ENCODE assay signal across 8 cellular contexts in the genomic region with DNA sequence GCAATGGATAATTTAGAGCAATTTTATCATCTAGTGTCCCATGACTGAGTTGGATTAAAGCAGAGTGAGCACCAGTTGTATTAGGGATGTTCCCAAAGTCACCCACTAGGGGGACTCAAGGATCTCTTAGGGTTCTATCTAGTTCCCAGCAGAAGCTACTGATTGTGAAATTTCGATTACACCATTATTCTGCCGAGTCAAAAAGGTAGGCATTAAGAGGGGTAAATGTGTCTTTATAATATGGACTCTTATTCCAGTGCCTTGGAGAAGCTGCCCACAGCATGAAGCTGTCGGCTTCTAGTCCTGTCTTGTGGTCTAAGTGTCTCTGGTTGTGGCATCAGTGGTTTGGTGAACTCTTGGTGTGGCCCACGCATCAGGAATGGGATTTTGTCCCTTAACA. TPM values are rescaled to one million over a fixed set of nuclear protein-coding genes. Genes with fewer than 3 reads are reported as not detected.
DNase-seq lines count a peak whose midpoint lies in the region; ATAC-seq and TF ChIP-seq lines count a peak whose summit lies in the region.

No MANE protein-coding gene starts in this region.

- TF ChIP-seq CTCF in ascending aorta (IDR thresholded peaks at IDR 0.05) = peak; percentile 82 to 87 (median 86)
- peak; percentile 84 to 94 (median 89) for TF ChIP-seq CTCF in gastrocnemius medialis (IDR thresholded peaks at IDR 0.05 in 4 of 5, conservative IDR thresholded peaks at IDR 0.05 in 1 of 5)

- H3K4me3 ChIP-seq in ascending aorta (no peak overlapping the region), right cardiac atrium (ENCODE audit: low read length) (no peak overlapping the region), gastrocnemius medialis (no peak overlapping the region)

- H3K36me3 ChIP-seq in ascending aorta (peaks cover 0 to 7% of the 10 kb centered on the region in 2 donors), gastrocnemius medialis (no peaks in the 10 kb centered on the region)

- no peaks in the 10 kb centered on the region for H3K27me3 ChIP-seq in ascending aorta
- H3K27me3 ChIP-seq in right cardiac atrium (ENCODE audit: control insufficient read depth, insufficient read depth) = no peaks in the 10 kb centered on the region
- no peaks in the 10 kb centered on the region for H3K27me3 ChIP-seq in gastrocnemius medialis

- no peak for TF ChIP-seq POLR2A in gastrocnemius medialis (IDR thresholded peaks at IDR 0.05)

- intact Hi-C loops in ascending aorta (cut with DNase I) (loop anchor here (1.0 to 10.0 kb wide), 3 partner anchors 97 to 529 kb away; no protein-coding TSS in a partner anchor), right cardiac atrium (cut with DNase I) (loop anchor here in 3 of 4 donors (2.0 to 5.0 kb wide), 2 partner anchors 96 to 97 kb away; partner anchors contain the start of gene HGFAC (in 1 of the 3)), gastrocnemius medialis (cut with DNase I; ENCODE audit: low total_unique reads) (loop anchor here (1.0 to 10.0 kb wide), 3 partner anchors 97 to 241 kb away; no protein-coding TSS in a partner anchor)

- H3K27ac ChIP-seq in ascending aorta (no peak overlapping the region), right cardiac atrium (ENCODE audit: low read length) (no peak overlapping the region), gastrocnemius medialis (no peak overlapping the region)

- H3K4me1 ChIP-seq in ascending aorta = no peaks in the 10 kb centered on the region
- H3K4me1 ChIP-seq in right cardiac atrium (ENCODE audit: control insufficient read depth, insufficient read depth, low read length) = no peaks in the 10 kb centered on the region
- H3K4me1 ChIP-seq in gastrocnemius medialis = peaks cover 0 to 8% of the 10 kb centered on the region in 2 donors

- in situ Hi-C loops in gastrocnemius medialis (cut with MboI; ENCODE audit: low sequenced_read_pairs in 4 of 4) = loop anchor here in 2 of 4 donors (10.0 kb wide), 2 partner anchors 89 to 109 kb away; no protein-coding TSS in a partner anchor

- peak; percentile 52 for DNase-seq in stimulated activated CD4-positive, alpha-beta T cell treated with anti-CD3 and anti-CD28 coated beads, Interleukin-15, amount 100 ng/mL, for 24 hours
- DNase-seq in stimulated activated CD4-positive, alpha-beta T cell treated with anti-CD3 and anti-CD28 coated beads, Interleukin-1b, Interleukin-23, amount 100 ng/mL, for 48 hours = no peak
- DNase-seq in NCI-H69 (lab: John Stamatoyannopoulos, UW) = peak; percentile 62
- no peak for DNase-seq in ascending aorta (ENCODE audit: low spot score in 2 of 2)
- no peak for DNase-seq in right cardiac atrium
- peak in 1 of 2 donors; percentile 46 for DNase-seq in gastrocnemius medialis
- no peak for DNase-seq in islet precursor cell

- peak; percentile 56 for ATAC-seq in HG02885 (IDR thresholded peaks at IDR 0.05; ENCODE audit: poor library complexity, unreplicated experiment)
- peak; percentile 90 to 91 for ATAC-seq in right cardiac atrium
- peak; percentile 98 to 99 for ATAC-seq in gastrocnemius medialis

- WGBS in right cardiac atrium = 43% methylated on average over 4 of the region's 4 CpGs

- H3K9me3 ChIP-seq in ascending aorta (no peaks in the 10 kb centered on the region), right cardiac atrium (ENCODE audit: control insufficient read depth, low read length) (no peaks in the 10 kb centered on the region), gastrocnemius medialis (no peaks in the 10 kb centered on the region)

RNA-seq across cellular contexts. Expression of gene RGS12, which starts 53.3 kb away (rescaled TPM):
- total RNA-seq in ascending aorta (26.3 TPM), right cardiac atrium (10 to 100 TPM; 11.6 to 18.2 (median 14.6) TPM), gastrocnemius medialis (10 to 100 TPM in 3 of 4 donors, 1 to 10 TPM in 1; 9.1 to 22.6 (median 21.1) TPM)
- 20.8 TPM for polyA plus RNA-seq in right cardiac atrium

Comparison
In these comparisons a context has a peak if more than half of its experiments do, and no peak if none do; other contexts are left out.
1. DNase-seq: peak in stimulated activated CD4-positive, alpha-beta T cell treated with anti-CD3 and anti-CD28 coated beads, Interleukin-15, amount 100 ng/mL, for 24 hours (single experiment) and NCI-H69 (single experiment); none in stimulated activated CD4-positive, alpha-beta T cell treated with anti-CD3 and anti-CD28 coated beads, Interleukin-1b, Interleukin-23, amount 100 ng/mL, for 48 hours (single experiment), ascending aorta (0 of 2), right cardiac atrium (0 of 3) and islet precursor cell (single experiment).
2. Peak in every context shown above with its lines, with median percentiles within 50 percentile points of each other: ATAC-seq.